Comparison of ENCODE assay signal across 14 cellular contexts in genomic region chr5:139462582-139463276, GRCh38. TPM values are rescaled to one million over a fixed set of nuclear protein-coding genes. Genes with fewer than 3 reads are reported as not detected.
DNase-seq lines count a peak whose midpoint lies in the region; ATAC-seq, FAIRE-seq and TF ChIP-seq lines count a peak whose summit lies in the region.
"Had no signal": no experiment of that assay in that cellular context is flagged by ENCODE, and none has a peak within 500 bp of the region (broad histone marks: within the 10 kb centered on the region; RNA-seq: fewer than 3 reads in every experiment).

ECSCR (minus strand) TSS chr5:139462743; CDS start chr5:139462670, 73 bp downstream.

- H3K4me1 ChIP-seq in esophagus squamous epithelium (peaks cover 0 to 27% (median 4%) of the 10 kb centered on the region in 3 donors), aorta (ENCODE audit: control insufficient read depth in 1 of 2, insufficient read depth in 2 of 2, low read length in 2 of 2) (no peaks in the 10 kb centered on the region)

- peak within 1 kb of the TSS; percentile 22 for H3K27ac Mint-ChIP-seq in activated naive CD8-positive, alpha-beta T cell treated with anti-CD3 and anti-CD28 coated beads, Interleukin-2, amount 50 U/mL, for 24 hours
- H3K27ac Mint-ChIP-seq in activated naive CD8-positive, alpha-beta T cell treated with anti-CD3 and anti-CD28 coated beads for 36 hours = no peak within 1 kb of the TSS
- peak within 1 kb of the TSS in 2 of 3 experiments; percentile 51 to 61 for H3K27ac Mint-ChIP-seq in nephron
- H3K27ac Mint-ChIP-seq: mesothelial cell of epicardium had no signal

- no peak for DNase-seq in activated naive CD8-positive, alpha-beta T cell treated with anti-CD3 and anti-CD28 coated beads, Interleukin-2, amount 50 U/mL, for 24 hours
- no peak for DNase-seq in activated naive CD8-positive, alpha-beta T cell treated with anti-CD3 and anti-CD28 coated beads for 36 hours
- DNase-seq in esophagus squamous epithelium (lab: John Stamatoyannopoulos, UW) (no peak), aorta (peak in 1 of 2 donors; percentile 74), H54 (ENCODE audit: insufficient read length, low spot score) (no peak), Kasumi-1 (lab: John Stamatoyannopoulos, UW) (no peak)
- DNase-seq in stimulated activated CD4-positive, alpha-beta T cell treated with anti-CD3 and anti-CD28 coated beads, Interleukin-2, amount 100 ng/mL, for 48 hours = no peak
- DNase-seq: activated gamma-delta T cell; MV-4-11; NK-92 treated with Interleukin-12 subunit alpha and Interleukin-12 subunit beta, amount 100 ng/mL, for 24 hours; stimulated activated CD4-positive, alpha-beta T cell treated with anti-CD3 and anti-CD28 coated beads, Interleukin-2, amount 100 ng/mL, for 24 hours had no signal

- ATAC-seq in activated naive CD8-positive, alpha-beta T cell treated with anti-CD3 and anti-CD28 coated beads, Interleukin-2, amount 50 U/mL, for 24 hours = no peak
- ATAC-seq in aorta (ENCODE audit: low FRiP score) = peak; percentile 60

- H3K27me3 Mint-ChIP-seq in activated naive CD8-positive, alpha-beta T cell treated with anti-CD3 and anti-CD28 coated beads, Interleukin-2, amount 50 U/mL, for 24 hours = no peaks in the 10 kb centered on the region
- no peaks in the 10 kb centered on the region for H3K27me3 Mint-ChIP-seq in activated naive CD8-positive, alpha-beta T cell treated with anti-CD3 and anti-CD28 coated beads for 36 hours
- H3K27me3 Mint-ChIP-seq in nephron (ENCODE audit: low read depth) = no peaks in the 10 kb centered on the region

- H3K9me3 ChIP-seq in esophagus squamous epithelium = no peaks in the 10 kb centered on the region
- no peaks in the 10 kb centered on the region for H3K9me3 ChIP-seq in aorta (ENCODE audit: control insufficient read depth, low read length)

- no peaks in the 10 kb centered on the region for H3K27me3 ChIP-seq in esophagus squamous epithelium
- no peaks in the 10 kb centered on the region for H3K27me3 ChIP-seq in aorta (ENCODE audit: control insufficient read depth in 1 of 2, insufficient read depth in 2 of 2, low read length in 1 of 2)

- H3K9me3 Mint-ChIP-seq in activated naive CD8-positive, alpha-beta T cell treated with anti-CD3 and anti-CD28 coated beads, Interleukin-2, amount 50 U/mL, for 24 hours = no peaks in the 10 kb centered on the region
- H3K9me3 Mint-ChIP-seq in activated naive CD8-positive, alpha-beta T cell treated with anti-CD3 and anti-CD28 coated beads for 36 hours = no peaks in the 10 kb centered on the region
- no peaks in the 10 kb centered on the region for H3K9me3 Mint-ChIP-seq in nephron
- H3K9me3 Mint-ChIP-seq: mesothelial cell of epicardium had no signal

- no peaks in the 10 kb centered on the region for H3K36me3 ChIP-seq in esophagus squamous epithelium
- no peaks in the 10 kb centered on the region for H3K36me3 ChIP-seq in aorta (ENCODE audit: control insufficient read depth in 1 of 2, insufficient read depth in 2 of 2, low read length in 1 of 2)

- TF ChIP-seq POLR2A in esophagus squamous epithelium (IDR thresholded peaks at IDR 0.05) (no peak), H54 (IDR thresholded peaks at IDR 0.05; ENCODE audit: low read depth, low read length) (no peak)

- WGBS in esophagus squamous epithelium, 2 donors = 75 to 80% methylated on average over 8 to 9 of the region's 10 CpGs
- 82 to 90% methylated on average over 10 of the region's 10 CpGs for WGBS in aorta, 2 donors

- peak within 1 kb of the TSS; percentile 50 to 82 (median 72) for H3K27ac ChIP-seq in esophagus squamous epithelium
- no peak within 1 kb of the TSS for H3K27ac ChIP-seq in aorta (ENCODE audit: low read depth in 1 of 2, low read length in 2 of 2)

- H3K36me3 Mint-ChIP-seq in activated naive CD8-positive, alpha-beta T cell treated with anti-CD3 and anti-CD28 coated beads, Interleukin-2, amount 50 U/mL, for 24 hours (ENCODE audit: low read depth) = no peaks in the 10 kb centered on the region
- H3K36me3 Mint-ChIP-seq in activated naive CD8-positive, alpha-beta T cell treated with anti-CD3 and anti-CD28 coated beads for 36 hours = no peaks in the 10 kb centered on the region
- no peaks in the 10 kb centered on the region for H3K36me3 Mint-ChIP-seq in nephron (ENCODE audit: low read depth)
- H3K36me3 Mint-ChIP-seq: mesothelial cell of epicardium had no signal

- H3K4me1 Mint-ChIP-seq in activated naive CD8-positive, alpha-beta T cell treated with anti-CD3 and anti-CD28 coated beads, Interleukin-2, amount 50 U/mL, for 24 hours = peaks cover 36% of the 10 kb centered on the region
- H3K4me1 Mint-ChIP-seq in activated naive CD8-positive, alpha-beta T cell treated with anti-CD3 and anti-CD28 coated beads for 36 hours = peaks cover 26% of the 10 kb centered on the region
- H3K4me1 Mint-ChIP-seq in nephron = no peaks in the 10 kb centered on the region

- no peak for FAIRE-seq in H54 (lab: Jason Lieb, UNC)

- peak within 1 kb of the TSS in 3 of 4 donors; percentile 28 to 51 (median 37) for H3K4me3 ChIP-seq in esophagus squamous epithelium
- no peak within 1 kb of the TSS for H3K4me3 ChIP-seq in aorta (ENCODE audit: low read length in 2 of 2)

- TF ChIP-seq CTCF in esophagus squamous epithelium (IDR thresholded peaks at IDR 0.05) (no peak), nephron (IDR thresholded peaks at IDR 0.05; ENCODE audit: unreplicated experiment in 3 of 3) (no peak)

- intact Hi-C loops in esophagus squamous epithelium (cut with DNase I) = no loop called here
- intact Hi-C loops in aorta (cut with DNase I) = no loop called here

- H3K4me3 Mint-ChIP-seq in activated naive CD8-positive, alpha-beta T cell treated with anti-CD3 and anti-CD28 coated beads, Interleukin-2, amount 50 U/mL, for 24 hours = no peak within 1 kb of the TSS
- no peak within 1 kb of the TSS for H3K4me3 Mint-ChIP-seq in activated naive CD8-positive, alpha-beta T cell treated with anti-CD3 and anti-CD28 coated beads for 36 hours
- H3K4me3 Mint-ChIP-seq in nephron = peak within 1 kb of the TSS in 1 of 3 experiments; percentile 19
- H3K4me3 Mint-ChIP-seq: mesothelial cell of epicardium had no signal

RNA-seq across cellular contexts. Expression of gene ECSCR, which starts in this region (rescaled TPM):
- under 1 TPM; 0.36 to 0.49 TPM for total RNA-seq in activated naive CD8-positive, alpha-beta T cell treated with anti-CD3 and anti-CD28 coated beads for 36 hours
- 10 to 100 TPM in 2 of 4 donors, 1 to 10 TPM in 2; 1.7 to 19.5 (median 6.9) TPM for total RNA-seq in esophagus squamous epithelium
- total RNA-seq in aorta = 10 to 100 TPM; 33.2 to 51.3 TPM
- 10 to 100 TPM in 1 of 2 donors, 1 to 10 TPM in 1; 6.1 to 11.6 TPM for polyA plus RNA-seq in aorta
- total RNA-seq: fibroblast of lung, mesothelial cell of epicardium had no signal

Comparison
In these comparisons a context has a peak if more than half of its experiments do, and no peak if none do; other contexts are left out.
1. H3K27ac ChIP-seq: peak in esophagus squamous epithelium (4 of 4); none in aorta (0 of 2).
2. H3K4me3 ChIP-seq: peak in esophagus squamous epithelium (3 of 4); none in aorta (0 of 2).